Comparison of ENCODE assay signal across 26 cellular contexts in the genomic region with DNA sequence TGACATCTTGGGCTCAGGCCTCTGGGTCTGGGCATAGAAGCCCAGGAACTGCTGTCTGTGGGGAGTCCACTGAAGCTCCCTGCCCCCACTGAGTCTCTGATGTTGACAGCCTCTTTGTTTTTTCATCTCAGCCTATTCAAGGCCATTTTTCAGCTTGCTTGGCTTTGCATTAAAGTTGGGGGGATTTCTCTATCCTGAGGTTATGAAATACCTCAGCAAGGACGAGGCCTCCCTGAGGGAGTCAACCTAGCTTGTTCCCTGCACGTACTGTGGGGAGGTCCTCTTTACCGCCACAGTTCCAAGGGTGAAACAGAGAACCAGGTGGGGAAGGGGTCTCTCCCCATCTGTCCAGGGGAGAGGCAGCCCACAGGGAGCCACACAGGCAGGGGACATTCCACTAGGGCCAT. TPM values are rescaled to one million over a fixed set of nuclear protein-coding genes. Genes with fewer than 3 reads are reported as not detected.
DNase-seq lines count a peak whose midpoint lies in the region; ATAC-seq and TF ChIP-seq lines count a peak whose summit lies in the region.
"Had no signal": no experiment of that assay in that cellular context is flagged by ENCODE, and none has a peak within 500 bp of the region (broad histone marks: within the 10 kb centered on the region; RNA-seq: fewer than 3 reads in every experiment).

No MANE protein-coding gene starts in this region.

- no peaks in the 10 kb centered on the region for H3K27me3 ChIP-seq in left ventricle myocardium inferior (ENCODE audit: low read depth)
- H3K27me3 ChIP-seq in iPS-15b (ENCODE audit: control insufficient read depth, insufficient read depth, low read length), result no peaks in the 10 kb centered on the region
- H3K27me3 ChIP-seq in osteoblast (ENCODE audit: insufficient read depth, low read length), result no peaks in the 10 kb centered on the region
- H3K27me3 ChIP-seq: breast epithelium had no signal

- no peaks in the 10 kb centered on the region for H3K9me3 ChIP-seq in left ventricle myocardium inferior (replicated peaks)
- H3K9me3 ChIP-seq in iPS-15b (ENCODE audit: control insufficient read depth, insufficient read depth, low read length), result no peaks in the 10 kb centered on the region
- H3K9me3 ChIP-seq in osteoblast (ENCODE audit: low read depth, low read length), result no peaks in the 10 kb centered on the region
- H3K9me3 ChIP-seq: breast epithelium had no signal

- peaks cover 98% of the 10 kb centered on the region for H3K4me1 ChIP-seq in left ventricle myocardium inferior
- H3K4me1 ChIP-seq in iPS-15b (ENCODE audit: control insufficient read depth, insufficient read depth, low read length), result peaks cover 57% of the 10 kb centered on the region
- H3K4me1 ChIP-seq in osteoblast (ENCODE audit: insufficient read depth, low read length), result peaks cover 15% of the 10 kb centered on the region
- H3K4me1 ChIP-seq: breast epithelium had no signal

- H3K36me3 ChIP-seq in left ventricle myocardium inferior (no peaks in the 10 kb centered on the region), iPS-15b (ENCODE audit: control insufficient read depth, insufficient read depth, low read length) (peaks cover 3% of the 10 kb centered on the region), osteoblast (ENCODE audit: insufficient read depth, low read length) (peaks cover 10% of the 10 kb centered on the region)
- H3K36me3 ChIP-seq: breast epithelium had no signal

- no peak overlapping the region for H2AFZ ChIP-seq in osteoblast (ENCODE audit: low read length)

- no peak overlapping the region for H3K9ac ChIP-seq in iPS-15b (ENCODE audit: low read depth, low read length)

- intact Hi-C loops in cardiac septum (cut with DNase I), result loop anchor here (10.0 kb wide), 1 partner anchor 193 kb away; a partner anchor contains a TSS
- intact Hi-C loops in left ventricle myocardium inferior (cut with micrococcal nuclease), result no loop called here

- peak; percentile 44 for DNase-seq in cardiac septum (ENCODE audit: low spot score)
- DNase-seq in left ventricle myocardium inferior, result no peak
- DNase-seq in osteoblast (ENCODE audit: insufficient read length, low spot score, missing footprints), result peak; percentile 52
- no peak for DNase-seq in amniotic stem cell (lab: John Stamatoyannopoulos, UW)
- DNase-seq in activated CD4-positive, alpha-beta T cell treated with anti-CD3 and anti-CD28 coated beads, Interleukin-2, amount 50 U/mL, for 48 hours, result no peak
- DNase-seq in NCI-H510A (lab: John Stamatoyannopoulos, UW), result no peak
- DNase-seq: activated B cell treated with CpG ODN at 0.5 μM for 24 hours; activated naive CD4-positive, alpha-beta T cell treated with anti-CD3 and anti-CD28 coated beads, Interleukin-2, amount 50 U/mL, for 16 hours; amygdala; DND-41; effector CD4-positive, alpha-beta T cell; GF-D8; hypothalamus; IMR-90; naive thymus-derived CD4-positive, alpha-beta T cell; NCI-H1436 treated with DMSO at 0.1 percent for 48 hours; NCI-H446; NCI-H774; nucleus accumbens; RPMI8226; T-cell had no signal

- H4K20me1 ChIP-seq in osteoblast (ENCODE audit: insufficient read depth, low read length), result peaks cover 94% of the 10 kb centered on the region

- no peak overlapping the region for H3K27ac ChIP-seq in left ventricle myocardium inferior (replicated peaks)
- H3K27ac ChIP-seq in osteoblast (ENCODE audit: low read depth, low read length), result no peak overlapping the region
- H3K27ac ChIP-seq: breast epithelium had no signal

- TF ChIP-seq CTCF in left ventricle myocardium inferior (IDR thresholded peaks at IDR 0.05; ENCODE audit: borderline replicate concordance), result no peak
- no peak for TF ChIP-seq CTCF in osteoblast (IDR thresholded peaks at IDR 0.05; ENCODE audit: extremely low read depth, low read depth, low read length)

- ATAC-seq in GM19035 (IDR thresholded peaks at IDR 0.05; ENCODE audit: unreplicated experiment), result no peak
- ATAC-seq: left lobe of liver; naive thymus-derived CD4-positive, alpha-beta T cell; stimulated activated memory B cell treated with anti-CD40 and anti-IgM and Interleukin-4, amounts not matched to agents 10 μg/mL and 1 μg/mL and 100 μg/mL, for 72 hours; T-cell had no signal

- H3K79me2 ChIP-seq in osteoblast (ENCODE audit: insufficient read depth, low read length), result peaks cover 100% of the 10 kb centered on the region

- H3K4me3 ChIP-seq in left ventricle myocardium inferior (no peak overlapping the region), iPS-15b (ENCODE audit: low read depth, low read length) (peak overlapping the region; percentile 27), osteoblast (ENCODE audit: insufficient read depth, low read length) (no peak overlapping the region)
- H3K4me3 ChIP-seq: breast epithelium had no signal

- H3K4me2 ChIP-seq in osteoblast (ENCODE audit: insufficient read depth, low read length), result no peak overlapping the region

RNA-seq across cellular contexts. Expression of a gene that starts 8.4 kb away (rescaled TPM):
- 0.57 TPM for total RNA-seq in cardiac septum
- 0.33 TPM for total RNA-seq in left ventricle myocardium inferior
- total RNA-seq in osteoblast, result 5.1 and 6.2 TPM in 2 replicates

Comparison
In these comparisons a context has a peak if more than half of its experiments do, and no peak if none do; other contexts are left out.
1. DNase-seq: peak in cardiac septum (single experiment) and osteoblast (single experiment); none in left ventricle myocardium inferior (single experiment), amniotic stem cell (single experiment), activated CD4-positive, alpha-beta T cell treated with anti-CD3 and anti-CD28 coated beads, Interleukin-2, amount 50 U/mL, for 48 hours (0 of 2) and NCI-H510A (single experiment).